In the genomic region with DNA sequence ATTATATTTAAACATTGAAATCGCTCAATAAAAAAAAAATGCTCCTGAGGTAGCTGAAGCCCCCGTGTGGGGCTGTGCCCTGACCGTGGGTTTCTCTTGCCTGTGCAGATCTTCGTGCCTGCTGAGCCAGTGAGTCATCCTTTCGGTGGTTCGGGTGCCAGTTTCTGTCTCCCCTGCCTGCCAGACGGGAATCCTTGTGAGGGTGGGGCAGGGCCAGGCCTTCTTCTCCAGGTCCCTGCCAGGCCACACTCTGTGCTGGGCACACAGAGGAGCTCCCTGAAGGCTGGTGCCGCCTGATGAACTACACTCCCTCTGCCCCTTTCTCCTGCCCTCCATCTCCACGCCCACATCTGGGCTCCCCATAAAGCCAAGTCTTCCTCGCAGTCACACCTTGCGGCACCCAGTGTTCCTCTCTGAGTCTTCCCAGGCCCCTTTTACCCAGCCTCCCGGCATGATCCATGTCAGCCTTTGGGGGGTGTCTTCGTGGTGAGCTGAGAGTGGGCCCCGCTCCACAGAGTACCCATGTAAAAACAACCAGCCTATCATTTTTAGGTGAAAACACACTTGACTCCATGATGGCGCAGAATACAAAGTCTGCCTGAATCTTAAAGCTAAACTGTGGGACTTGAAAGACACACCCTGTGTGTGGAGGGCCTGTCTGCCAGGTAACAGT, we compare ENCODE assay signal across 10 cellular contexts. TPM values are rescaled to one million over a fixed set of nuclear protein-coding genes. Genes with fewer than 3 reads are reported as not detected.
DNase-seq lines count a peak whose midpoint lies in the region; ATAC-seq, FAIRE-seq and TF ChIP-seq lines count a peak whose summit lies in the region.
"Had no signal": no experiment of that assay in that cellular context is flagged by ENCODE, and none has a peak within 500 bp of the region (broad histone marks: within the 10 kb centered on the region; RNA-seq: fewer than 3 reads in every experiment).

No MANE protein-coding gene starts in this region.

- CTCF ChIA-PET in A549 (lab: Yijun Ruan, JAX): interaction anchor here (0.8 to 20.1 kb wide), 7 partner anchors 6 to 259 kb away, joined by 3 to 546 read pairs (median 97); a partner anchor contains a TSS

- TF ChIP-seq EP300 in A549 (IDR thresholded peaks at IDR 0.05): no peak

- no peak for FAIRE-seq in A549 (lab: Jason Lieb, UNC)

- WGBS in A549 (ENCODE audit: missing lambda C conversion rate): 28% methylated on average over 15 of the region's 15 CpGs

- peak overlapping the region; percentile 63 to 71 for H3K4me3 Mint-ChIP-seq in activated T-cell treated with anti-CD3 and anti-CD28 coated beads, Interleukin-2, amount 50 U/mL, for 72 hours

- H3K4me3 ChIP-seq in A549: no peak overlapping the region

- DNase-seq in A549 (ENCODE audit: low read depth in 1 of 2, low spot score in 1 of 2): peak; percentile 49 to 74
- DNase-seq in LoVo (ENCODE audit: low spot score): peak; percentile 92
- peak; percentile 74 to 83 for DNase-seq in activated T-cell treated with anti-CD3 and anti-CD28 coated beads, Interleukin-2, amount 50 U/mL, for 72 hours
- DNase-seq in mucosa of gallbladder (ENCODE audit: low spot score): peak; percentile 85
- DNase-seq in inferior parietal cortex (ENCODE audit: extremely low spot score): no peak
- DNase-seq in NCI-H128 (lab: John Stamatoyannopoulos, UW; ENCODE audit: unreplicated experiment): no peak
- DNase-seq in NCI-H510A (lab: John Stamatoyannopoulos, UW): no peak

- H3K27ac ChIP-seq in A549: peak overlapping the region; percentile 72 to 87
- H3K27ac ChIP-seq: parathyroid adenoma had no signal

- H3K27ac Mint-ChIP-seq in activated T-cell treated with anti-CD3 and anti-CD28 coated beads, Interleukin-2, amount 50 U/mL, for 72 hours: peak overlapping the region; percentile 66

- no peak for TF ChIP-seq CTCF in A549 (IDR thresholded peaks at IDR 0.05)

- peaks cover 41% of the 10 kb centered on the region for H3K4me1 ChIP-seq in A549
- H3K4me1 ChIP-seq: parathyroid adenoma had no signal

- ATAC-seq in A549: peak; percentile 60 to 67; a peak in 5 of 6 replicates
- ATAC-seq in activated T-cell treated with anti-CD3 and anti-CD28 coated beads, Interleukin-2, amount 50 U/mL, for 72 hours (replicated peaks in 1 of 2): peak; percentile 73 to 80
- no peak for ATAC-seq in HG03520 (IDR thresholded peaks at IDR 0.05; ENCODE audit: unreplicated experiment)

- TF ChIP-seq POLR2A in A549 (IDR thresholded peaks at IDR 0.05; ENCODE audit: low read length): no peak

- POLR2A ChIA-PET in A549 (lab: Yijun Ruan, JAX): no interaction called here

- peaks cover 0 to 2% of the 10 kb centered on the region in 2 donors for H3K36me3 Mint-ChIP-seq in activated T-cell treated with anti-CD3 and anti-CD28 coated beads, Interleukin-2, amount 50 U/mL, for 72 hours (ENCODE audit: insufficient read depth in 2 of 2)

- H3K27me3 Mint-ChIP-seq in activated T-cell treated with anti-CD3 and anti-CD28 coated beads, Interleukin-2, amount 50 U/mL, for 72 hours (ENCODE audit: low read depth): no peaks in the 10 kb centered on the region

- no peaks in the 10 kb centered on the region for H3K9me3 Mint-ChIP-seq in activated T-cell treated with anti-CD3 and anti-CD28 coated beads, Interleukin-2, amount 50 U/mL, for 72 hours

- H3K4me1 Mint-ChIP-seq in activated T-cell treated with anti-CD3 and anti-CD28 coated beads, Interleukin-2, amount 50 U/mL, for 72 hours (ENCODE audit: low read depth): peaks cover 82% of the 10 kb centered on the region

- no peak for TF ChIP-seq RAD21 in A549 (conservative IDR thresholded peaks at IDR 0.05 in 1 of 2, IDR thresholded peaks at IDR 0.05 in 1 of 2)

- no peaks in the 10 kb centered on the region for H3K9me3 ChIP-seq in A549

- H3K4me2 ChIP-seq in A549: peak overlapping the region; percentile 69

TF ChIP-seq in A549, 52 proteins besides CTCF, POLR2A, EP300 and RAD21:
- no peak for TF ChIP-seq MAZ (IDR thresholded peaks at IDR 0.05; ENCODE audit: borderline replicate concordance, low read depth, low read length)
- 0 out of 2 replicates have a peak, but pooled peaks have one; percentile 33 for TF ChIP-seq FOSL2 (IDR thresholded peaks at IDR 0.05)
- peak; percentile 74 for TF ChIP-seq FOSL2 (CRISPR knock-in tag; IDR thresholded peaks at IDR 0.05)
TF ChIP-seq in A549: peak in this region for 1.

RNA-seq across cellular contexts. Expression of a gene that starts 19.3 kb away (rescaled TPM):
- polyA plus RNA-seq in A549 (2011; rRNA removed): not detected in 2 replicates
- not detected in 2 replicates for polyA plus RNA-seq in A549 (2012; cell fraction: cytosol; rRNA removed)
- 0.06 TPM in 1 of 2 replicates, not detected in the other for polyA plus RNA-seq in A549 (2012; cell fraction: nucleus; rRNA removed)
- not detected in 3 replicates for polyA plus RNA-seq in A549 (2017; fragmentation: RNase III; extraction: RNeasy Plus Mini Kit Qiagen cat#74134 plus additional on column Dnase treatment)
- polyA minus RNA-seq in A549 (2011; rRNA and poly(A)+ RNA removed): not detected in 2 replicates
- total RNA-seq in activated T-cell treated with anti-CD3 and anti-CD28 coated beads, Interleukin-2, amount 50 U/mL, for 72 hours: 1 to 10 TPM; 1.4 to 3.2 TPM
- 20.5 TPM for total RNA-seq in mucosa of gallbladder
- total RNA-seq: fibroblast of lung had no signal
- polyA plus RNA-seq: fibroblast of lung had no signal

RNA-seq across cellular contexts. Expression of a gene that starts 38.8 kb away (rescaled TPM):
- polyA plus RNA-seq in A549 (2011; rRNA removed) (65.4 and 69.4 TPM in 2 replicates), A549 (2017; fragmentation: RNase III; extraction: RNeasy Plus Mini Kit Qiagen cat#74134 plus additional on column Dnase treatment) (99.8 to 112 TPM (median 111 TPM) in 3 replicates)
- 91.5 and 112 TPM in 2 replicates for polyA plus RNA-seq in A549 (2012; cell fraction: cytosol; rRNA removed)
- polyA plus RNA-seq in A549 (2012; cell fraction: nucleus; rRNA removed): 117 and 143 TPM in 2 replicates
- 86.0 and 88.0 TPM in 2 replicates for polyA minus RNA-seq in A549 (2011; rRNA and poly(A)+ RNA removed)
- total RNA-seq in activated T-cell treated with anti-CD3 and anti-CD28 coated beads, Interleukin-2, amount 50 U/mL, for 72 hours: 100 to 1,000 TPM; 116 to 149 TPM
- 206 TPM for total RNA-seq in mucosa of gallbladder

Comparison
In these comparisons a context has a peak if more than half of its experiments do, and no peak if none do; other contexts are left out.
1. DNase-seq: peak in A549 (2 of 2), LoVo (single experiment), activated T-cell treated with anti-CD3 and anti-CD28 coated beads, Interleukin-2, amount 50 U/mL, for 72 hours (2 of 2) and mucosa of gallbladder (single experiment); none in inferior parietal cortex (single experiment), NCI-H128 (single experiment) and NCI-H510A (single experiment).